In genomic region chr18:7366597-7366996, GRCh38 we compare ENCODE assay signal across 15 cellular contexts.
DNase-seq lines count a peak whose midpoint lies in the region; ATAC-seq and TF ChIP-seq lines count a peak whose summit lies in the region.
"Had no signal": no experiment of that assay in that cellular context is flagged by ENCODE, and none has a peak within 500 bp of the region (broad histone marks: within the 10 kb centered on the region; RNA-seq: fewer than 3 reads in every experiment).

No MANE protein-coding gene starts in this region.

- DNase-seq in left ventricle myocardium inferior = no peak
- no peak for DNase-seq in Right ventricle myocardium inferior (ENCODE audit: missing footprints)
- DNase-seq in NCI-H69 (lab: John Stamatoyannopoulos, UW) = peak; percentile 25
- DNase-seq in stimulated activated CD4-positive, alpha-beta T cell treated with anti-CD3 and anti-CD28 coated beads, Interleukin-4, amount 100 ng/mL, for 24 hours = no peak
- DNase-seq in T-helper 1 cell = no peak
- DNase-seq: CD8-positive, alpha-beta memory T cell; GF-D8; NCI-H187; OCI-M1 had no signal

- H3K9ac ChIP-seq in endocrine pancreas (ENCODE audit: control insufficient read depth, insufficient read depth, low read length) = no peak overlapping the region
- H3K9ac ChIP-seq: BLaER1 treated with 17β-estradiol and CSF1 and Interleukin-3, amounts not matched to agents 10 nM and 100 nM had no signal

- H3K27ac ChIP-seq in left ventricle myocardium inferior (replicated peaks) = peak overlapping the region; percentile 92
- H3K27ac ChIP-seq: A549; BLaER1 treated with 17β-estradiol and CSF1 and Interleukin-3, amounts not matched to agents 10 nM and 100 nM; HL-60 had no signal

- intact Hi-C loops in left ventricle myocardium inferior (cut with micrococcal nuclease) (no loop called here), Right ventricle myocardium inferior (cut with DNase I) (loop anchor here (5.0 kb wide), 1 partner anchor 44 kb away; no protein-coding TSS in a partner anchor)

- H3K27me3 ChIP-seq in left ventricle myocardium inferior (ENCODE audit: low read depth) (no peaks in the 10 kb centered on the region), endocrine pancreas (ENCODE audit: control insufficient read depth, insufficient read depth, low read length) (peaks cover 4% of the 10 kb centered on the region)
- H3K27me3 ChIP-seq: BLaER1 treated with 17β-estradiol and CSF1 and Interleukin-3, amounts not matched to agents 10 nM and 100 nM had no signal

- H3K4me1 ChIP-seq in left ventricle myocardium inferior (peaks cover 40% of the 10 kb centered on the region), endocrine pancreas (ENCODE audit: control insufficient read depth, insufficient read depth, low read length) (no peaks in the 10 kb centered on the region)
- H3K4me1 ChIP-seq: A549, HAP-1 had no signal

- TF ChIP-seq CTCF in left ventricle myocardium inferior (IDR thresholded peaks at IDR 0.05; ENCODE audit: borderline replicate concordance) = no peak

- no peaks in the 10 kb centered on the region for H3K9me3 ChIP-seq in left ventricle myocardium inferior (replicated peaks)
- no peaks in the 10 kb centered on the region for H3K9me3 ChIP-seq in endocrine pancreas (ENCODE audit: control insufficient read depth, low read length)
- H3K9me3 ChIP-seq: A549, HAP-1 had no signal

- H3K4me3 ChIP-seq in left ventricle myocardium inferior = no peak overlapping the region
- H3K4me3 ChIP-seq in endocrine pancreas (ENCODE audit: control insufficient read depth, insufficient read depth, low read length) = peak overlapping the region; percentile 10
- H3K4me3 ChIP-seq: A549; BLaER1 treated with 17β-estradiol and CSF1 and Interleukin-3, amounts not matched to agents 10 nM and 100 nM; HAP-1 had no signal

- H3K36me3 ChIP-seq in left ventricle myocardium inferior (no peaks in the 10 kb centered on the region), endocrine pancreas (ENCODE audit: control insufficient read depth, insufficient read depth, low read length) (no peaks in the 10 kb centered on the region)
- H3K36me3 ChIP-seq: BLaER1 treated with 17β-estradiol and CSF1 and Interleukin-3, amounts not matched to agents 10 nM and 100 nM; HAP-1 had no signal

- no peak for ATAC-seq in Right ventricle myocardium inferior
- ATAC-seq in activated CD4-positive, CD25-positive, alpha-beta regulatory T cell treated with anti-CD3 and anti-CD28 coated beads, Interleukin-2, amount 50 U/mL, for 24 hours = no peak
- ATAC-seq: A549 had no signal
